22 cellular contexts compared by ENCODE assay signal in the genomic region with DNA sequence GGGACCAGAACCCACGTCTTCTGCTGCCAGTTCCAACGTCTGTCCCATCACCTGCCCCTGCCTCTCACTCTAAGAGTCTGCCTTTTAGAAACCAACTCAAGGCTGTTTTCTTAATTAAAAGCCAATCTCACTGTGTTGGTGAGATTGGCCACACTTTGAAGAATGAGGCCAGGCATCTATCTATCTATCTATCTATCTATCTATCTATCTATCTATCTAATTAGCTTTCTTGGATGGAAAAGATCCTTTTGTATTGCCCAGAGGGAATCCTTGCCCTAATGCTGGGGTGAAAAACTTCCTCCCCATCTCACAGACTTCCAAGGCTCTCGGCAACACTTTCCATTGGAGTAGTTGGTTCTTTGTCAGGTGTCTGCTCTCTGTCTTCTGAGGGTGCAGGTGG.
"Had no signal": no experiment of that assay in that cellular context is flagged by ENCODE, and none has a peak within 500 bp of the region (broad histone marks: within the 10 kb centered on the region; RNA-seq: fewer than 3 reads in every experiment).

No MANE protein-coding gene starts in this region.

- H3K36me3 ChIP-seq: breast epithelium, esophagus squamous epithelium, left lung, pancreas, right lobe of liver, tibial artery had no signal

- H3K4me3 ChIP-seq: breast epithelium, coronary artery, esophagus squamous epithelium, left lung, pancreas, right lobe of liver, smooth muscle cell, tibial artery had no signal

- H3K9me3 ChIP-seq: breast epithelium, esophagus squamous epithelium, left lung, pancreas, right lobe of liver, tibial artery had no signal

- DNase-seq: activated CD4-positive, alpha-beta T cell treated with anti-CD3 and anti-CD28 coated beads, Interleukin-2, amount 50 U/mL, for 4 hours; activated CD8-positive, alpha-beta memory T cell treated with anti-CD3 and anti-CD28 coated beads for 24 hours; activated CD8-positive, alpha-beta memory T cell treated with anti-CD3 and anti-CD28 coated beads, Interleukin-2, amount 50 U/mL, for 4 hours; activated naive CD4-positive, alpha-beta T cell treated with Interleukin-2 at 50 U/mL for 16 hours; activated naive CD8-positive, alpha-beta T cell treated with anti-CD3 and anti-CD28 coated beads for 36 hours; activated T-cell treated with anti-CD3 and anti-CD28 coated beads, Interleukin-2, amount 50 U/mL, for 24 hours; amniotic stem cell; esophagus squamous epithelium; kidney; left lung; mammary epithelial cell; pancreas; right lobe of liver; stimulated activated CD4-positive, alpha-beta T cell treated with anti-CD3 and anti-CD28 coated beads, Interleukin-15, amount 100 ng/mL, for 24 hours; T1000; tibial artery had no signal

- H3K27ac ChIP-seq: left lung, pancreas, right lobe of liver, tibial artery had no signal

- FAIRE-seq: kidney, pancreas had no signal

- H3K4me2 ChIP-seq: smooth muscle cell had no signal

- H3K27me3 ChIP-seq: breast epithelium, esophagus squamous epithelium, left lung, pancreas, right lobe of liver, tibial artery had no signal

- ATAC-seq: left lung; natural killer cell treated with Interleukin-12 subunit alpha and Interleukin-12 subunit beta and Interleukin-15 and Interleukin-18, amount 100 ng/mL, for 72 hours; pancreas; right lobe of liver; stimulated activated memory B cell treated with anti-CD40 and anti-IgM and Interleukin-4, amounts not matched to agents 10 μg/mL and 1 μg/mL and 100 μg/mL, for 72 hours; WTC11 had no signal
